In genomic region chr11:17574141-17574798, GRCh38 we compare ENCODE assay signal across 21 cellular contexts. TPM values are rescaled to one million over a fixed set of nuclear protein-coding genes. Genes with fewer than 3 reads are reported as not detected.
DNase-seq lines count a peak whose midpoint lies in the region; ATAC-seq and TF ChIP-seq lines count a peak whose summit lies in the region.
"Had no signal": no experiment of that assay in that cellular context is flagged by ENCODE, and none has a peak within 500 bp of the region (broad histone marks: within the 10 kb centered on the region; RNA-seq: fewer than 3 reads in every experiment).

No MANE protein-coding gene starts in this region.

- peaks cover 2% of the 10 kb centered on the region for H3K27me3 Mint-ChIP-seq in activated CD4-positive, alpha-beta memory T cell treated with anti-CD3 and anti-CD28 coated beads, Interleukin-2, amount 10 ng/mL, durations not matched to agents 7 days and 5 days
- no peaks in the 10 kb centered on the region for H3K27me3 Mint-ChIP-seq in activated CD4-positive, alpha-beta memory T cell treated with anti-CD3 and anti-CD28 coated beads for 36 hours
- peaks cover 23% of the 10 kb centered on the region for H3K27me3 Mint-ChIP-seq in nephron progenitor cell (ENCODE audit: low read depth, poor library complexity)

- no peaks in the 10 kb centered on the region for H3K9me3 ChIP-seq in right atrium auricular region
- H3K9me3 ChIP-seq: BE2C, MG63, SJCRH30 had no signal

- DNase-seq in activated CD4-positive, alpha-beta memory T cell treated with anti-CD3 and anti-CD28 coated beads, Interleukin-2, amount 10 ng/mL, durations not matched to agents 7 days and 5 days: peak; percentile 14
- DNase-seq in activated CD4-positive, alpha-beta memory T cell treated with anti-CD3 and anti-CD28 coated beads for 36 hours: no peak
- DNase-seq in ecto neural progenitor cell (ENCODE audit: low spot score) (peak; percentile 24), nephron progenitor cell (no peak), right atrium auricular region (ENCODE audit: low spot score) (no peak)
- DNase-seq: ACHN; BE2C; DMS153; KBM-7; MG63; NCI-H2029; NCI-H446; NCI-H524 treated with DMSO at 0.1 percent for 48 hours; NCI-H82; NK-92 treated with Interleukin-12 subunit alpha and Interleukin-12 subunit beta, amount 100 ng/mL, for 24 hours; PC-3; SJCRH30 had no signal

- no peaks in the 10 kb centered on the region for H3K4me1 Mint-ChIP-seq in activated CD4-positive, alpha-beta memory T cell treated with anti-CD3 and anti-CD28 coated beads, Interleukin-2, amount 10 ng/mL, durations not matched to agents 7 days and 5 days
- no peaks in the 10 kb centered on the region for H3K4me1 Mint-ChIP-seq in activated CD4-positive, alpha-beta memory T cell treated with anti-CD3 and anti-CD28 coated beads for 36 hours (ENCODE audit: low read depth)
- peaks cover 6% of the 10 kb centered on the region for H3K4me1 Mint-ChIP-seq in nephron progenitor cell

- no peak overlapping the region for H3K4me3 ChIP-seq in right atrium auricular region
- H3K4me3 ChIP-seq: MG63, SJCRH30 had no signal

- H3K36me3 Mint-ChIP-seq in activated CD4-positive, alpha-beta memory T cell treated with anti-CD3 and anti-CD28 coated beads, Interleukin-2, amount 10 ng/mL, durations not matched to agents 7 days and 5 days (ENCODE audit: low read depth): no peaks in the 10 kb centered on the region
- H3K36me3 Mint-ChIP-seq in activated CD4-positive, alpha-beta memory T cell treated with anti-CD3 and anti-CD28 coated beads for 36 hours: no peaks in the 10 kb centered on the region
- no peaks in the 10 kb centered on the region for H3K36me3 Mint-ChIP-seq in nephron progenitor cell (ENCODE audit: low read depth)

- TF ChIP-seq CTCF in nephron progenitor cell (IDR thresholded peaks at IDR 0.05) (no peak), right atrium auricular region (IDR thresholded peaks at IDR 0.05) (no peak)

- H3K27me3 ChIP-seq in right atrium auricular region: no peaks in the 10 kb centered on the region
- H3K27me3 ChIP-seq: BE2C, MG63, SJCRH30 had no signal

- ATAC-seq in HG03196 (IDR thresholded peaks at IDR 0.05; ENCODE audit: unreplicated experiment) (no peak), HG03280 (IDR thresholded peaks at IDR 0.05; ENCODE audit: unreplicated experiment) (no peak)
- ATAC-seq: PC-3 had no signal

- no peak overlapping the region for H3K4me3 Mint-ChIP-seq in activated CD4-positive, alpha-beta memory T cell treated with anti-CD3 and anti-CD28 coated beads, Interleukin-2, amount 10 ng/mL, durations not matched to agents 7 days and 5 days
- no peak overlapping the region for H3K4me3 Mint-ChIP-seq in activated CD4-positive, alpha-beta memory T cell treated with anti-CD3 and anti-CD28 coated beads for 36 hours
- H3K4me3 Mint-ChIP-seq in nephron progenitor cell: no peak overlapping the region

- no peaks in the 10 kb centered on the region for H3K9me3 Mint-ChIP-seq in activated CD4-positive, alpha-beta memory T cell treated with anti-CD3 and anti-CD28 coated beads, Interleukin-2, amount 10 ng/mL, durations not matched to agents 7 days and 5 days
- H3K9me3 Mint-ChIP-seq in activated CD4-positive, alpha-beta memory T cell treated with anti-CD3 and anti-CD28 coated beads for 36 hours: no peaks in the 10 kb centered on the region
- H3K9me3 Mint-ChIP-seq in nephron progenitor cell: no peaks in the 10 kb centered on the region

- no peaks in the 10 kb centered on the region for H3K4me1 ChIP-seq in right atrium auricular region
- H3K4me1 ChIP-seq: BE2C, SJCRH30 had no signal

- H3K27ac ChIP-seq in right atrium auricular region: no peak overlapping the region
- H3K27ac ChIP-seq: 22Rv1, SJCRH30 had no signal

- no peak overlapping the region for H3K27ac Mint-ChIP-seq in activated CD4-positive, alpha-beta memory T cell treated with anti-CD3 and anti-CD28 coated beads, Interleukin-2, amount 10 ng/mL, durations not matched to agents 7 days and 5 days
- no peak overlapping the region for H3K27ac Mint-ChIP-seq in activated CD4-positive, alpha-beta memory T cell treated with anti-CD3 and anti-CD28 coated beads for 36 hours
- peak overlapping the region; percentile 41 for H3K27ac Mint-ChIP-seq in nephron progenitor cell

- intact Hi-C loops in activated CD4-positive, alpha-beta memory T cell treated with anti-CD3 and anti-CD28 coated beads for 36 hours (cut with micrococcal nuclease): no loop called here

- POLR2A ChIA-PET in activated CD4-positive, alpha-beta memory T cell treated with anti-CD3 and anti-CD28 coated beads, Interleukin-2, amount 10 ng/mL, durations not matched to agents 7 days and 5 days (lab: Charles Lee): no interaction called here
- POLR2A ChIA-PET in activated CD4-positive, alpha-beta memory T cell treated with anti-CD3 and anti-CD28 coated beads for 36 hours (lab: Charles Lee): no interaction called here

- no peaks in the 10 kb centered on the region for H3K36me3 ChIP-seq in right atrium auricular region
- H3K36me3 ChIP-seq: BE2C, MG63, SJCRH30 had no signal

- CTCF ChIA-PET in activated CD4-positive, alpha-beta memory T cell treated with anti-CD3 and anti-CD28 coated beads, Interleukin-2, amount 10 ng/mL, durations not matched to agents 7 days and 5 days (lab: Charles Lee): no interaction called here
- CTCF ChIA-PET in activated CD4-positive, alpha-beta memory T cell treated with anti-CD3 and anti-CD28 coated beads for 36 hours (lab: Charles Lee): no interaction called here

RNA-seq across cellular contexts. Expression of gene OTOG, which starts 27.2 kb away (rescaled TPM):
- not detected for total RNA-seq in activated CD4-positive, alpha-beta memory T cell treated with anti-CD3 and anti-CD28 coated beads, Interleukin-2, amount 10 ng/mL, durations not matched to agents 7 days and 5 days
- total RNA-seq in activated CD4-positive, alpha-beta memory T cell treated with anti-CD3 and anti-CD28 coated beads for 36 hours: not detected
- not detected for total RNA-seq in right atrium auricular region
- total RNA-seq: LHCN-M2, PC-3 had no signal

RNA-seq across cellular contexts. Expression of gene USH1C, which starts 30.1 kb away (rescaled TPM):
- total RNA-seq in activated CD4-positive, alpha-beta memory T cell treated with anti-CD3 and anti-CD28 coated beads, Interleukin-2, amount 10 ng/mL, durations not matched to agents 7 days and 5 days: not detected
- total RNA-seq in activated CD4-positive, alpha-beta memory T cell treated with anti-CD3 and anti-CD28 coated beads for 36 hours: not detected
- not detected for total RNA-seq in right atrium auricular region
- total RNA-seq: LHCN-M2, PC-3 had no signal

Comparison
In these comparisons a context has a peak if more than half of its experiments do, and no peak if none do; other contexts are left out.
1. DNase-seq: peak in activated CD4-positive, alpha-beta memory T cell treated with anti-CD3 and anti-CD28 coated beads, Interleukin-2, amount 10 ng/mL, durations not matched to agents 7 days and 5 days (single experiment) and ecto neural progenitor cell (single experiment); none in activated CD4-positive, alpha-beta memory T cell treated with anti-CD3 and anti-CD28 coated beads for 36 hours (single experiment), nephron progenitor cell (single experiment) and right atrium auricular region (single experiment).